Comparison of ENCODE assay signal across 24 cellular contexts in the genomic region with DNA sequence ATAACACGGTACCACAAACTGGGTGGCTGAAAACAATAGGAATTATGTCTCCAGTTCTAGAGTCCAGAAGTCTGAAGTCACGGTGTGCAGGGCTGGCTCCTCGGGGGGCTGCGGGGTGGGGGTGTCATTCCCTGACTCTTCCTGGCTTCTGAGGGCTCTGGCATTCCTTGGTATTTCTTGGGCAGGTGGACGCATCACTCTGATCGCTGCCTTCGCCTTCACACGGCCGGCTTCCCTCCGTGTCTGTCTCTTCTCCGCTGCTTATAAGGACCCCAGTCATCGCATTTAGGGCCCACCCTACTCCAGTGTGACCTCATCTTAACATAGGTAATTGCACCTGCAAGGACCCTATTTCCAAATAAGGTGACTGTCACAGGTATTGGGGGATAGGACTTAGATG.
DNase-seq lines count a peak whose midpoint lies in the region; ATAC-seq and TF ChIP-seq lines count a peak whose summit lies in the region.
"Had no signal": no experiment of that assay in that cellular context is flagged by ENCODE, and none has a peak within 500 bp of the region (broad histone marks: within the 10 kb centered on the region; RNA-seq: fewer than 3 reads in every experiment).

No MANE protein-coding gene starts in this region.

- no peak overlapping the region for H3K9ac ChIP-seq in BLaER1

- H3K9me3 Mint-ChIP-seq in activated CD4-positive, alpha-beta memory T cell treated with anti-CD3 and anti-CD28 coated beads, Interleukin-2, amount 10 ng/mL, durations not matched to agents 7 days and 5 days, result no peaks in the 10 kb centered on the region
- H3K9me3 Mint-ChIP-seq in activated CD4-positive, alpha-beta memory T cell treated with anti-CD3 and anti-CD28 coated beads for 36 hours, result no peaks in the 10 kb centered on the region
- 0 out of 2 replicates have a peak, but pooled peaks cover 6% of the 10 kb centered on the region for H3K9me3 Mint-ChIP-seq in WTC11
- H3K9me3 Mint-ChIP-seq: activated B cell treated with CpG ODN at 0.5 μM for 24 hours had no signal

- no peaks in the 10 kb centered on the region for H3K27me3 Mint-ChIP-seq in activated CD4-positive, alpha-beta memory T cell treated with anti-CD3 and anti-CD28 coated beads, Interleukin-2, amount 10 ng/mL, durations not matched to agents 7 days and 5 days
- no peaks in the 10 kb centered on the region for H3K27me3 Mint-ChIP-seq in activated CD4-positive, alpha-beta memory T cell treated with anti-CD3 and anti-CD28 coated beads for 36 hours
- no peaks in the 10 kb centered on the region for H3K27me3 Mint-ChIP-seq in WTC11 (ENCODE audit: low read depth)
- H3K27me3 Mint-ChIP-seq: stimulated activated memory B cell treated with anti-CD40 and anti-IgM and Interleukin-4, amounts not matched to agents 10 μg/mL and 1 μg/mL and 100 μg/mL, for 72 hours had no signal

- POLR2A ChIA-PET in activated CD4-positive, alpha-beta memory T cell treated with anti-CD3 and anti-CD28 coated beads, Interleukin-2, amount 10 ng/mL, durations not matched to agents 7 days and 5 days (lab: Charles Lee), result no interaction called here
- POLR2A ChIA-PET in activated CD4-positive, alpha-beta memory T cell treated with anti-CD3 and anti-CD28 coated beads for 36 hours (lab: Charles Lee), result no interaction called here
- POLR2A ChIA-PET in WTC11 (lab: Charles Lee), result interaction anchor here (1.1 kb wide), 1 partner anchor 165 kb away, joined by 3 read pairs; no protein-coding TSS in a partner anchor

- no peak overlapping the region for H3K27ac Mint-ChIP-seq in activated CD4-positive, alpha-beta memory T cell treated with anti-CD3 and anti-CD28 coated beads, Interleukin-2, amount 10 ng/mL, durations not matched to agents 7 days and 5 days
- no peak overlapping the region for H3K27ac Mint-ChIP-seq in activated CD4-positive, alpha-beta memory T cell treated with anti-CD3 and anti-CD28 coated beads for 36 hours
- peak overlapping the region; percentile 49; the same call in 1 of the 2 replicates for H3K27ac Mint-ChIP-seq in WTC11
- H3K27ac Mint-ChIP-seq: activated B cell treated with CpG ODN at 0.5 μM for 24 hours; progenitor cell of endocrine pancreas; stimulated activated memory B cell treated with anti-CD40 and anti-IgM and Interleukin-4, amounts not matched to agents 10 μg/mL and 1 μg/mL and 100 μg/mL, for 72 hours had no signal

- H3K4me1 ChIP-seq in BLaER1, result peaks cover 17% of the 10 kb centered on the region
- H3K4me1 ChIP-seq: ascending aorta, colonic mucosa, left lung, SJSA1, vagina had no signal

- 0 out of 2 replicates have a peak overlapping the region, but pooled peaks have one; percentile 62 for H3K27ac ChIP-seq in BLaER1
- H3K27ac ChIP-seq: ascending aorta, cardiac muscle cell, colonic mucosa, left lung, SJSA1, vagina had no signal

- no peak overlapping the region for H3K4me3 ChIP-seq in BLaER1
- H3K4me3 ChIP-seq: ascending aorta, cardiac muscle cell, colonic mucosa, left lung, SJSA1, vagina had no signal

- no peak for TF ChIP-seq CTCF in WTC11 (IDR thresholded peaks at IDR 0.05)

- ATAC-seq in WTC11, result no peak
- ATAC-seq: left lung; stimulated activated memory B cell treated with anti-CD40 and anti-IgM and Interleukin-4, amounts not matched to agents 10 μg/mL and 1 μg/mL and 100 μg/mL, for 72 hours had no signal

- no peaks in the 10 kb centered on the region for H3K4me1 Mint-ChIP-seq in activated CD4-positive, alpha-beta memory T cell treated with anti-CD3 and anti-CD28 coated beads, Interleukin-2, amount 10 ng/mL, durations not matched to agents 7 days and 5 days
- no peaks in the 10 kb centered on the region for H3K4me1 Mint-ChIP-seq in activated CD4-positive, alpha-beta memory T cell treated with anti-CD3 and anti-CD28 coated beads for 36 hours (ENCODE audit: low read depth)
- H3K4me1 Mint-ChIP-seq in WTC11, result peaks cover 6% of the 10 kb centered on the region; the same call in 1 of the 2 replicates
- H3K4me1 Mint-ChIP-seq: stimulated activated memory B cell treated with anti-CD40 and anti-IgM and Interleukin-4, amounts not matched to agents 10 μg/mL and 1 μg/mL and 100 μg/mL, for 72 hours had no signal

- CTCF ChIA-PET in activated CD4-positive, alpha-beta memory T cell treated with anti-CD3 and anti-CD28 coated beads, Interleukin-2, amount 10 ng/mL, durations not matched to agents 7 days and 5 days (lab: Charles Lee), result no interaction called here
- CTCF ChIA-PET in activated CD4-positive, alpha-beta memory T cell treated with anti-CD3 and anti-CD28 coated beads for 36 hours (lab: Charles Lee), result no interaction called here
- CTCF ChIA-PET in WTC11 (lab: Charles Lee), result no interaction called here

- no peaks in the 10 kb centered on the region for H3K9me3 ChIP-seq in BLaER1
- H3K9me3 ChIP-seq: ascending aorta, colonic mucosa, left lung, SJSA1, vagina had no signal

- intact Hi-C loops in activated CD4-positive, alpha-beta memory T cell treated with anti-CD3 and anti-CD28 coated beads for 36 hours (cut with micrococcal nuclease), result no loop called here
- intact Hi-C loops in posterior vena cava (cut with DNase I), result no loop called here

- no peaks in the 10 kb centered on the region for H4K20me1 ChIP-seq in BLaER1

- no peak overlapping the region for H3K4me3 Mint-ChIP-seq in activated CD4-positive, alpha-beta memory T cell treated with anti-CD3 and anti-CD28 coated beads, Interleukin-2, amount 10 ng/mL, durations not matched to agents 7 days and 5 days
- no peak overlapping the region for H3K4me3 Mint-ChIP-seq in activated CD4-positive, alpha-beta memory T cell treated with anti-CD3 and anti-CD28 coated beads for 36 hours
- no peak overlapping the region for H3K4me3 Mint-ChIP-seq in WTC11
- H3K4me3 Mint-ChIP-seq: activated B cell treated with CpG ODN at 0.5 μM for 24 hours; stimulated activated memory B cell treated with anti-CD40 and anti-IgM and Interleukin-4, amounts not matched to agents 10 μg/mL and 1 μg/mL and 100 μg/mL, for 72 hours had no signal

- no peaks in the 10 kb centered on the region for H3K36me3 Mint-ChIP-seq in activated CD4-positive, alpha-beta memory T cell treated with anti-CD3 and anti-CD28 coated beads, Interleukin-2, amount 10 ng/mL, durations not matched to agents 7 days and 5 days (ENCODE audit: low read depth)
- no peaks in the 10 kb centered on the region for H3K36me3 Mint-ChIP-seq in activated CD4-positive, alpha-beta memory T cell treated with anti-CD3 and anti-CD28 coated beads for 36 hours
- H3K36me3 Mint-ChIP-seq in WTC11, result no peaks in the 10 kb centered on the region
- H3K36me3 Mint-ChIP-seq: stimulated activated memory B cell treated with anti-CD40 and anti-IgM and Interleukin-4, amounts not matched to agents 10 μg/mL and 1 μg/mL and 100 μg/mL, for 72 hours had no signal

- peak overlapping the region; percentile 74 for H3K4me2 ChIP-seq in BLaER1

- DNase-seq in activated CD4-positive, alpha-beta memory T cell treated with anti-CD3 and anti-CD28 coated beads, Interleukin-2, amount 10 ng/mL, durations not matched to agents 7 days and 5 days, result peak; percentile 4
- DNase-seq in activated CD4-positive, alpha-beta memory T cell treated with anti-CD3 and anti-CD28 coated beads for 36 hours, result no peak
- DNase-seq in WTC11 (ENCODE audit: low spot score) (no peak), posterior vena cava (ENCODE audit: low spot score) (peak; percentile 71), OCI-M1 (lab: John Stamatoyannopoulos, UW) (no peak), NCI-H82 (lab: John Stamatoyannopoulos, UW) (no peak), iPS-NIHi7 (ENCODE audit: extremely low spot score) (no peak)
- DNase-seq: activated B cell treated with CpG ODN at 0.5 μM for 24 hours; activated CD4-positive, alpha-beta T cell treated with anti-CD3 and anti-CD28 coated beads, Interleukin-2, amount 50 U/mL, for 48 hours; activated T-cell treated with anti-CD3 and anti-CD28 coated beads for 4 hours; Calu3; colonic mucosa; DMS79; effector CD8-positive, alpha-beta T cell; GDM1; NCI-H1694 had no signal

- no peaks in the 10 kb centered on the region for H3K36me3 ChIP-seq in BLaER1
- H3K36me3 ChIP-seq: ascending aorta, cardiac muscle cell, colonic mucosa, left lung, SJSA1, vagina had no signal

- H3K27me3 ChIP-seq in BLaER1, result no peaks in the 10 kb centered on the region
- H3K27me3 ChIP-seq: ascending aorta, colonic mucosa, SJSA1, vagina had no signal

TF ChIP-seq in WTC11, 78 proteins besides CTCF, POLR2A, EP300 and RAD21 (continues in another document):
- TF ChIP-seq, protein P1, sequence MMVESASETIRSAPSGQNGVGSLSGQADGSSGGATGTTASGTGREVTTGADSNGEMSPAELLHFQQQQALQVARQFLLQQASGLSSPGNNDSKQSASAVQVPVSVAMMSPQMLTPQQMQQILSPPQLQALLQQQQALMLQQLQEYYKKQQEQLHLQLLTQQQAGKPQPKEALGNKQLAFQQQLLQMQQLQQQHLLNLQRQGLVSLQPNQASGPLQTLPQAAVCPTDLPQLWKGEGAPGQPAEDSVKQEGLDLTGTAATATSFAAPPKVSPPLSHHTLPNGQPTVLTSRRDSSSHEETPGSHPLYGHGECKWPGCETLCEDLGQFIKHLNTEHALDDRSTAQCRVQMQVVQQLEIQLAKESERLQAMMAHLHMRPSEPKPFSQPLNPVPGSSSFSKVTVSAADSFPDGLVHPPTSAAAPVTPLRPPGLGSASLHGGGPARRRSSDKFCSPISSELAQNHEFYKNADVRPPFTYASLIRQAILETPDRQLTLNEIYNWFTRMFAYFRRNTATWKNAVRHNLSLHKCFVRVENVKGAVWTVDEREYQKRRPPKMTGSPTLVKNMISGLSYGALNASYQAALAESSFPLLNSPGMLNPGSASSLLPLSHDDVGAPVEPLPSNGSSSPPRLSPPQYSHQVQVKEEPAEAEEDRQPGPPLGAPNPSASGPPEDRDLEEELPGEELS (CRISPR knock-in tag; IDR thresholded peaks at IDR 0.05), result no peak
- TF ChIP-seq FOXJ3 (CRISPR knock-in tag; IDR thresholded peaks at IDR 0.05; ENCODE audit: borderline replicate concordance), result no peak
- no peak for TF ChIP-seq CREM (CRISPR knock-in tag; IDR thresholded peaks at IDR 0.05)
- TF ChIP-seq ATF3 (CRISPR knock-in tag; conservative IDR thresholded peaks at IDR 0.05), result no peak
- TF ChIP-seq OVOL2 (CRISPR knock-in tag; IDR thresholded peaks at IDR 0.05; ENCODE audit: borderline replicate concordance), result no peak
- no peak for TF ChIP-seq RELA (CRISPR knock-in tag; IDR thresholded peaks at IDR 0.05; ENCODE audit: borderline replicate concordance)

Comparison
In these comparisons a context has a peak if more than half of its experiments do, and no peak if none do; other contexts are left out.
1. DNase-seq: peak in activated CD4-positive, alpha-beta memory T cell treated with anti-CD3 and anti-CD28 coated beads, Interleukin-2, amount 10 ng/mL, durations not matched to agents 7 days and 5 days (single experiment) and posterior vena cava (single experiment); none in activated CD4-positive, alpha-beta memory T cell treated with anti-CD3 and anti-CD28 coated beads for 36 hours (single experiment), WTC11 (single experiment), OCI-M1 (single experiment), NCI-H82 (single experiment) and iPS-NIHi7 (single experiment).